Comparison of ENCODE assay signal across 1 cellular context in genomic region chr16:90018297-90019200, GRCh38.
A peak's percentile ranks its signal among the peaks of the same experiment; 100 is the strongest.
TF ChIP-seq lines count a peak whose summit lies in the region.

No MANE protein-coding gene starts in this region.

TF ChIP-seq in K562, 482 proteins besides CTCF, POLR2A, EP300 and RAD21 (continues in another document):
- TF ChIP-seq ZBTB33 (CRISPR knock-in tag; IDR thresholded peaks at IDR 0.05) (peak; percentile 80; the same call in 1 of the 2 replicates), OTX1 (CRISPR knock-in tag; IDR thresholded peaks at IDR 0.05) (no peak), RBFOX2 (IDR thresholded peaks at IDR 0.05; ENCODE audit: low read depth, low read length) (peak; percentile 39; the same call in 1 of the 2 replicates), ARID3B (CRISPR knock-in tag; IDR thresholded peaks at IDR 0.05; ENCODE audit: borderline replicate concordance) (no peak), ZNF253 (CRISPR knock-in tag; conservative IDR thresholded peaks at IDR 0.05) (no peak), RBBP5 (IDR thresholded peaks at IDR 0.05; ENCODE audit: borderline replicate concordance, insufficient read depth, low read length, poor library complexity, severe bottlenecking) (peak; percentile 44), RFX1 (IDR thresholded peaks at IDR 0.05) (no peak), POLR2G (IDR thresholded peaks at IDR 0.05; ENCODE audit: low read depth, low read length) (peak; percentile 42; the same call in 1 of the 2 replicates), NCOA4 (IDR thresholded peaks at IDR 0.05; ENCODE audit: partially characterized antibody) (no peak), NR2C1 (IDR thresholded peaks at IDR 0.05) (no peak), NR2C1 (tag; IDR thresholded peaks at IDR 0.05) (no peak), MLX (CRISPR knock-in tag; conservative IDR thresholded peaks at IDR 0.05) (no peak), ESRRB (CRISPR knock-in tag; IDR thresholded peaks at IDR 0.05; ENCODE audit: borderline replicate concordance) (no peak), USF1 (CRISPR knock-in tag; IDR thresholded peaks at IDR 0.05) (no peak), ZNF507 (tag; conservative IDR thresholded peaks at IDR 0.05) (no peak), SNAPC5 (CRISPR knock-in tag; IDR thresholded peaks at IDR 0.05) (no peak), CTBP1 (IDR thresholded peaks at IDR 0.05; ENCODE audit: borderline replicate concordance) (peak; percentile 38; the same call in 1 of the 2 replicates), ZEB2 (IDR thresholded peaks at IDR 0.05) (no peak), ZC3H11A (IDR thresholded peaks at IDR 0.05; ENCODE audit: low read depth, low read length) (no peak), CEBPB (tag; IDR thresholded peaks at IDR 0.05) (no peak), MEIS2 (IDR thresholded peaks at IDR 0.05; ENCODE audit: partially characterized antibody) (peak; percentile 3), ZNF740 (CRISPR knock-in tag; IDR thresholded peaks at IDR 0.05) (no peak), ZNF740 (tag; IDR thresholded peaks at IDR 0.05) (no peak), CREB3L1 (IDR thresholded peaks at IDR 0.05; ENCODE audit: borderline replicate concordance, low read depth) (no peak), IRF2 (CRISPR knock-in tag; IDR thresholded peaks at IDR 0.05) (no peak), MCM5 (IDR thresholded peaks at IDR 0.05; ENCODE audit: low read depth) (no peak), KAT2B (IDR thresholded peaks at IDR 0.05; ENCODE audit: low read depth, low read length) (no peak), TEAD4 (IDR thresholded peaks at IDR 0.05; ENCODE audit: low read length) (no peak), TEAD4 (CRISPR knock-in tag; IDR thresholded peaks at IDR 0.05; ENCODE audit: borderline replicate concordance) (no peak), CREB5 (CRISPR knock-in tag; IDR thresholded peaks at IDR 0.05) (no peak), ZBTB8A (IDR thresholded peaks at IDR 0.05; ENCODE audit: partially characterized antibody) (no peak), PREB (CRISPR knock-in tag; IDR thresholded peaks at IDR 0.05) (no peak), TAF7 (tag; IDR thresholded peaks at IDR 0.05) (no peak), BRF2 (IDR thresholded peaks at IDR 0.05; ENCODE audit: borderline replicate concordance, insufficient read depth, insufficient read length) (no peak), MAZ (CRISPR knock-in tag; conservative IDR thresholded peaks at IDR 0.05 in 1 of 2, IDR thresholded peaks at IDR 0.05 in 1 of 2) (no peak), CTCFL (IDR thresholded peaks at IDR 0.05; ENCODE audit: borderline replicate concordance, insufficient read depth, low read depth, low read length, poor library complexity, severe bottlenecking) (no peak), SRSF1 (IDR thresholded peaks at IDR 0.05; ENCODE audit: low read depth, low read length) (no peak), RNF2 (IDR thresholded peaks at IDR 0.05) (no peak), DMBX1 (CRISPR knock-in tag; IDR thresholded peaks at IDR 0.05; ENCODE audit: borderline replicate concordance) (no peak), PCBP2 (IDR thresholded peaks at IDR 0.05; ENCODE audit: low read depth, low read length, poor library complexity, severe bottlenecking) (no peak), RBM22 (IDR thresholded peaks at IDR 0.05; ENCODE audit: low read depth, low read length, poor library complexity, severe bottlenecking) (no peak), PTRF (tag; IDR thresholded peaks at IDR 0.05) (no peak), STAT5B (CRISPR knock-in tag; IDR thresholded peaks at IDR 0.05) (no peak), KDM5B (IDR thresholded peaks at IDR 0.05; ENCODE audit: insufficient replicate concordance, low read depth, low read length) (peak; percentile 33)
